Comparison of ENCODE assay signal across 3 cellular contexts in the genomic region with DNA sequence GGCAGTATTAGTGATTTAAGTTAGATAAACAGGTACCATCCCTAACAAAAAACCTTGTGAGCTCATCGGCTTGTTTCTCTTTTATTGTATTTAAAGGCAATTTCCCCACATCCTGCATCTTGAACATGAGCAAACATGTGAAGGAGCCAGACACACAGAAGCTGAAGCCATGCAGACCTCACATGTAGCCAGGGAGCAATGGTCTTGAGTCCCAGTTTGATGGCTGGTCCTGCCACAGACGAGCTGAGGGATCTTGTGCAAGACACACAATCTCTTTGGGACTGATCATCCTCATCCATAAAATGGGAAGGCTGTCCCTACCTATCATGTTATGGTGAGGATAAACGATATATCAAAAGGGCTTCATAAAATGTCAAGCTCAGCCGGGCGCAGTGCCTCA.
"Had no signal": no experiment of that assay in that cellular context is flagged by ENCODE, and none has a peak within 500 bp of the region (broad histone marks: within the 10 kb centered on the region; RNA-seq: fewer than 3 reads in every experiment).

No MANE protein-coding gene starts in this region.

- DNase-seq: GDM1, GF-D8 had no signal

- H3K4me3 ChIP-seq: GM12878 had no signal

- ATAC-seq: GM12878 had no signal
